Comparison of ENCODE assay signal across 16 cellular contexts in genomic region chr13:71515639-71516038, GRCh38.
"Had no signal": no experiment of that assay in that cellular context is flagged by ENCODE, and none has a peak within 500 bp of the region (broad histone marks: within the 10 kb centered on the region; RNA-seq: fewer than 3 reads in every experiment).

No MANE protein-coding gene starts in this region.

- H3K4me1 Mint-ChIP-seq: activated CD4-positive, alpha-beta T cell treated with anti-CD3 and anti-CD28 coated beads for 36 hours; activated naive CD8-positive, alpha-beta T cell treated with anti-CD3 and anti-CD28 coated beads, Interleukin-2, amount 50 U/mL, for 24 hours; immature natural killer cell; naive thymus-derived CD8-positive, alpha-beta T cell had no signal

- H3K36me3 Mint-ChIP-seq: naive thymus-derived CD8-positive, alpha-beta T cell had no signal

- H3K27ac Mint-ChIP-seq: activated CD4-positive, alpha-beta T cell treated with anti-CD3 and anti-CD28 coated beads for 36 hours; activated CD8-positive, alpha-beta T cell treated with anti-CD3 and anti-CD28 coated beads for 36 hours; activated naive CD8-positive, alpha-beta T cell treated with anti-CD3 and anti-CD28 coated beads, Interleukin-2, amount 50 U/mL, for 24 hours; immature natural killer cell; naive thymus-derived CD8-positive, alpha-beta T cell; type B pancreatic cell had no signal

- ATAC-seq: activated CD4-positive, alpha-beta T cell treated with anti-CD3 and anti-CD28 coated beads for 36 hours; activated CD8-positive, alpha-beta T cell treated with anti-CD3 and anti-CD28 coated beads for 36 hours; activated naive CD8-positive, alpha-beta T cell treated with anti-CD3 and anti-CD28 coated beads, Interleukin-2, amount 50 U/mL, for 24 hours; esophagus mucosa; left cardiac atrium; naive thymus-derived CD8-positive, alpha-beta T cell; psoas muscle; sciatic nerve had no signal

- DNase-seq: activated CD4-positive, alpha-beta T cell treated with anti-CD3 and anti-CD28 coated beads for 36 hours; activated CD8-positive, alpha-beta memory T cell treated with anti-CD3 and anti-CD28 coated beads, Interleukin-2, amount 50 U/mL, for 4 hours; activated CD8-positive, alpha-beta T cell treated with anti-CD3 and anti-CD28 coated beads for 36 hours; activated naive CD4-positive, alpha-beta T cell treated with Interleukin-2 at 50 U/mL for 16 hours; activated naive CD8-positive, alpha-beta T cell treated with anti-CD3 and anti-CD28 coated beads, Interleukin-2, amount 50 U/mL, for 24 hours; immature natural killer cell; left cardiac atrium; naive thymus-derived CD8-positive, alpha-beta T cell; occipital lobe; psoas muscle; stimulated activated CD4-positive, alpha-beta T cell treated with anti-CD3 and anti-CD28 coated beads, Interleukin-2, amount 100 ng/mL, for 24 hours; stimulated activated naive CD4-positive, alpha-beta T cell; substantia nigra had no signal

- H3K4me3 Mint-ChIP-seq: activated CD4-positive, alpha-beta T cell treated with anti-CD3 and anti-CD28 coated beads for 36 hours; activated CD8-positive, alpha-beta T cell treated with anti-CD3 and anti-CD28 coated beads for 36 hours; activated naive CD8-positive, alpha-beta T cell treated with anti-CD3 and anti-CD28 coated beads, Interleukin-2, amount 50 U/mL, for 24 hours; immature natural killer cell; naive thymus-derived CD8-positive, alpha-beta T cell; type B pancreatic cell had no signal

- H3K27me3 Mint-ChIP-seq: activated CD4-positive, alpha-beta T cell treated with anti-CD3 and anti-CD28 coated beads for 36 hours; activated CD8-positive, alpha-beta T cell treated with anti-CD3 and anti-CD28 coated beads for 36 hours; activated naive CD8-positive, alpha-beta T cell treated with anti-CD3 and anti-CD28 coated beads, Interleukin-2, amount 50 U/mL, for 24 hours; naive thymus-derived CD8-positive, alpha-beta T cell; type B pancreatic cell had no signal

- H3K9me3 Mint-ChIP-seq: activated CD8-positive, alpha-beta T cell treated with anti-CD3 and anti-CD28 coated beads for 36 hours; activated naive CD8-positive, alpha-beta T cell treated with anti-CD3 and anti-CD28 coated beads, Interleukin-2, amount 50 U/mL, for 24 hours; naive thymus-derived CD8-positive, alpha-beta T cell; type B pancreatic cell had no signal
